ENCODE assay signal across 17 cellular contexts in genomic region chr11:78340530-78340929, GRCh38.
DNase-seq lines count a peak whose midpoint lies in the region; ATAC-seq and TF ChIP-seq lines count a peak whose summit lies in the region.
"Had no signal": no experiment of that assay in that cellular context is flagged by ENCODE, and none has a peak within 500 bp of the region (broad histone marks: within the 10 kb centered on the region; RNA-seq: fewer than 3 reads in every experiment).

No MANE protein-coding gene starts in this region.

- H3K4me1 ChIP-seq in lower lobe of right lung, result peaks cover 25% of the 10 kb centered on the region
- H3K4me1 ChIP-seq in CD4-positive, alpha-beta memory T cell (ENCODE audit: insufficient read depth, low read length), result peaks cover 4% of the 10 kb centered on the region

- no peak for TF ChIP-seq CTCF in dorsolateral prefrontal cortex (IDR thresholded peaks at IDR 0.05 in 54 of 56, conservative IDR thresholded peaks at IDR 0.05 in 2 of 56; ENCODE audit: low read depth in 1 of 56, partially characterized antibody in 56 of 56)
- TF ChIP-seq CTCF in lower lobe of right lung (IDR thresholded peaks at IDR 0.05), result no peak

- POLR2A ChIA-PET in activated CD4-positive, alpha-beta memory T cell treated with anti-CD3 and anti-CD28 coated beads, Interleukin-2, amount 10 ng/mL, durations not matched to agents 7 days and 5 days (lab: Charles Lee), result interaction anchor here (0.6 to 3.3 kb wide), 14 partner anchors 8 to 201 kb away, joined by 3 to 34 read pairs (median 6); partner anchors contain the start of genes ALG8 and GAB2
- POLR2A ChIA-PET in CD4-positive, alpha-beta memory T cell (lab: Charles Lee; ENCODE audit: partially characterized antibody), result no interaction called here

- CTCF ChIA-PET in activated naive CD4-positive, alpha-beta T cell treated with anti-CD3 and anti-CD28 coated beads, Interleukin-2, amount 10 ng/mL, durations not matched to agents 7 days and 5 days (lab: Charles Lee), result interaction anchor here (1.1 to 1.2 kb wide), 2 partner anchors 10 to 112 kb away, joined by 4 to 5 read pairs; no protein-coding TSS in a partner anchor
- CTCF ChIA-PET in activated CD4-positive, alpha-beta memory T cell treated with anti-CD3 and anti-CD28 coated beads, Interleukin-2, amount 10 ng/mL, durations not matched to agents 7 days and 5 days (lab: Charles Lee), result interaction anchor here (1.0 to 1.2 kb wide), 5 partner anchors 75 to 294 kb away, joined by 3 to 5 read pairs (median 4); partner anchors contain the start of gene GAB2
- CTCF ChIA-PET in CD4-positive, alpha-beta memory T cell (lab: Charles Lee; ENCODE audit: partially characterized antibody), result interaction anchor here (1.1 kb wide), 2 partner anchors 11 to 17 kb away, joined by 3 read pairs; no protein-coding TSS in a partner anchor

- peak overlapping the region in 31 of 59 donors; percentile 1 to 63 (median 38) for H3K4me3 ChIP-seq in dorsolateral prefrontal cortex
- H3K4me3 ChIP-seq in lower lobe of right lung, result no peak overlapping the region
- no peak overlapping the region for H3K4me3 ChIP-seq in CD4-positive, alpha-beta memory T cell (ENCODE audit: low read length in 2 of 2)

- ATAC-seq in lower lobe of right lung, result no peak

- no peaks in the 10 kb centered on the region for H3K36me3 ChIP-seq in lower lobe of right lung
- no peaks in the 10 kb centered on the region for H3K36me3 ChIP-seq in CD4-positive, alpha-beta memory T cell (ENCODE audit: insufficient read depth, low read length)

- intact Hi-C loops in dorsolateral prefrontal cortex (cut with DNase I), result no loop called here
- intact Hi-C loops in lower lobe of right lung (cut with DNase I), result no loop called here
- intact Hi-C loops in CD4-positive, alpha-beta memory T cell (cut with micrococcal nuclease), result no loop called here

- no peaks in the 10 kb centered on the region for H3K27me3 ChIP-seq in dorsolateral prefrontal cortex
- H3K27me3 ChIP-seq in lower lobe of right lung (ENCODE audit: low read depth), result no peaks in the 10 kb centered on the region
- no peaks in the 10 kb centered on the region for H3K27me3 ChIP-seq in CD4-positive, alpha-beta memory T cell (ENCODE audit: insufficient read depth, low read length)

- no peak overlapping the region for H3K4me3 Mint-ChIP-seq in activated naive CD4-positive, alpha-beta T cell treated with anti-CD3 and anti-CD28 coated beads, Interleukin-2, amount 10 ng/mL, durations not matched to agents 7 days and 5 days
- peak overlapping the region; percentile 35 for H3K4me3 Mint-ChIP-seq in activated CD4-positive, alpha-beta memory T cell treated with anti-CD3 and anti-CD28 coated beads, Interleukin-2, amount 10 ng/mL, durations not matched to agents 7 days and 5 days
- peak overlapping the region in 1 of 8 donors; percentile 25 for H3K4me3 Mint-ChIP-seq in CD4-positive, alpha-beta memory T cell
- H3K4me3 Mint-ChIP-seq: CD14-positive monocyte had no signal

- H3K4me1 Mint-ChIP-seq in activated naive CD4-positive, alpha-beta T cell treated with anti-CD3 and anti-CD28 coated beads, Interleukin-2, amount 10 ng/mL, durations not matched to agents 7 days and 5 days, result peaks cover 58% of the 10 kb centered on the region
- peaks cover 87% of the 10 kb centered on the region for H3K4me1 Mint-ChIP-seq in activated CD4-positive, alpha-beta memory T cell treated with anti-CD3 and anti-CD28 coated beads, Interleukin-2, amount 10 ng/mL, durations not matched to agents 7 days and 5 days
- peaks cover 2 to 23% (median 10%) of the 10 kb centered on the region in 4 donors for H3K4me1 Mint-ChIP-seq in CD4-positive, alpha-beta memory T cell

- H3K27ac ChIP-seq in dorsolateral prefrontal cortex (peak overlapping the region; percentile 31 to 99 (median 90)), lower lobe of right lung (no peak overlapping the region)
- no peak overlapping the region for H3K27ac ChIP-seq in CD4-positive, alpha-beta memory T cell (ENCODE audit: low read depth, low read length)
- H3K27ac ChIP-seq: RWPE1 had no signal

- H3K9me3 Mint-ChIP-seq in activated naive CD4-positive, alpha-beta T cell treated with anti-CD3 and anti-CD28 coated beads, Interleukin-2, amount 10 ng/mL, durations not matched to agents 7 days and 5 days, result peaks cover 7% of the 10 kb centered on the region
- peaks cover 18% of the 10 kb centered on the region for H3K9me3 Mint-ChIP-seq in activated CD4-positive, alpha-beta memory T cell treated with anti-CD3 and anti-CD28 coated beads, Interleukin-2, amount 10 ng/mL, durations not matched to agents 7 days and 5 days
- H3K9me3 Mint-ChIP-seq in CD4-positive, alpha-beta memory T cell, result peaks cover 0 to 3% (median 0%) of the 10 kb centered on the region in 8 donors

- DNase-seq in activated naive CD4-positive, alpha-beta T cell treated with anti-CD3 and anti-CD28 coated beads, Interleukin-2, amount 10 ng/mL, durations not matched to agents 7 days and 5 days, result no peak
- no peak for DNase-seq in activated naive CD4-positive, alpha-beta T cell treated with Interleukin-2 at 50 U/mL for 16 hours
- no peak for DNase-seq in activated CD4-positive, alpha-beta memory T cell treated with anti-CD3 and anti-CD28 coated beads, Interleukin-2, amount 10 ng/mL, durations not matched to agents 7 days and 5 days
- DNase-seq in dorsolateral prefrontal cortex (no peak), SKM-1 treated with dmso at 0.1 percent for 144 hours (lab: John Stamatoyannopoulos, UW; ENCODE audit: unreplicated experiment) (no peak), lower lobe of right lung (no peak)
- no peak for DNase-seq in CD4-positive, alpha-beta memory T cell
- DNase-seq: ACHN, AML-193, Caco-2, DMS153, KG1, NCI-H1436, NCI-H2171 treated with DMSO at 0.1 percent for 48 hours, NCI-H446 treated with DMSO at 0.1 percent for 48 hours had no signal

- H3K36me3 Mint-ChIP-seq in activated naive CD4-positive, alpha-beta T cell treated with anti-CD3 and anti-CD28 coated beads, Interleukin-2, amount 10 ng/mL, durations not matched to agents 7 days and 5 days, result peaks cover 38% of the 10 kb centered on the region
- H3K36me3 Mint-ChIP-seq in activated CD4-positive, alpha-beta memory T cell treated with anti-CD3 and anti-CD28 coated beads, Interleukin-2, amount 10 ng/mL, durations not matched to agents 7 days and 5 days (ENCODE audit: low read depth), result peaks cover 67% of the 10 kb centered on the region
- no peaks in the 10 kb centered on the region for H3K36me3 Mint-ChIP-seq in CD4-positive, alpha-beta memory T cell

- H3K27ac Mint-ChIP-seq in activated naive CD4-positive, alpha-beta T cell treated with anti-CD3 and anti-CD28 coated beads, Interleukin-2, amount 10 ng/mL, durations not matched to agents 7 days and 5 days, result peak overlapping the region; percentile 90
- peak overlapping the region; percentile 89 for H3K27ac Mint-ChIP-seq in activated CD4-positive, alpha-beta memory T cell treated with anti-CD3 and anti-CD28 coated beads, Interleukin-2, amount 10 ng/mL, durations not matched to agents 7 days and 5 days
- H3K27ac Mint-ChIP-seq in CD4-positive, alpha-beta memory T cell, result no peak overlapping the region

- no peaks in the 10 kb centered on the region for H3K9me3 ChIP-seq in lower lobe of right lung
- H3K9me3 ChIP-seq in CD4-positive, alpha-beta memory T cell (ENCODE audit: control insufficient read depth in 1 of 2, low read length in 2 of 2), result no peaks in the 10 kb centered on the region

- no peaks in the 10 kb centered on the region for H3K27me3 Mint-ChIP-seq in activated naive CD4-positive, alpha-beta T cell treated with anti-CD3 and anti-CD28 coated beads, Interleukin-2, amount 10 ng/mL, durations not matched to agents 7 days and 5 days
- no peaks in the 10 kb centered on the region for H3K27me3 Mint-ChIP-seq in activated CD4-positive, alpha-beta memory T cell treated with anti-CD3 and anti-CD28 coated beads, Interleukin-2, amount 10 ng/mL, durations not matched to agents 7 days and 5 days
- H3K27me3 Mint-ChIP-seq in CD4-positive, alpha-beta memory T cell, result peaks cover 0 to 1% of the 10 kb centered on the region in 2 donors

Comparison
In these comparisons a context has a peak if more than half of its experiments do, and no peak if none do; other contexts are left out.
1. H3K27ac Mint-ChIP-seq: peak in activated naive CD4-positive, alpha-beta T cell treated with anti-CD3 and anti-CD28 coated beads, Interleukin-2, amount 10 ng/mL, durations not matched to agents 7 days and 5 days (single experiment) and activated CD4-positive, alpha-beta memory T cell treated with anti-CD3 and anti-CD28 coated beads, Interleukin-2, amount 10 ng/mL, durations not matched to agents 7 days and 5 days (single experiment); none in CD4-positive, alpha-beta memory T cell (0 of 7).
2. H3K27ac ChIP-seq: peak in dorsolateral prefrontal cortex (59 of 59); none in lower lobe of right lung (single experiment) and CD4-positive, alpha-beta memory T cell (single experiment).
3. H3K4me3 ChIP-seq: peak in dorsolateral prefrontal cortex (31 of 59); none in lower lobe of right lung (single experiment) and CD4-positive, alpha-beta memory T cell (0 of 2).